In genomic region chr16:11329080-11329491, GRCh38 we compare ENCODE assay signal across 8 cellular contexts. TPM values are rescaled to one million over a fixed set of nuclear protein-coding genes. Genes with fewer than 3 reads are reported as not detected.
DNase-seq lines count a peak whose midpoint lies in the region; ATAC-seq, FAIRE-seq and TF ChIP-seq lines count a peak whose summit lies in the region.

No MANE protein-coding gene starts in this region.

- no peak overlapping the region for H3K27ac Mint-ChIP-seq in immature natural killer cell

- WGBS in small intestine, 3 donors: 23 to 43% (median 38%) methylated on average over 6 of the region's 6 CpGs

- H3K4me2 ChIP-seq in BLaER1: peak overlapping the region; percentile 84

- H3K9me3 Mint-ChIP-seq in immature natural killer cell: peaks cover 0 to 2% (median 0%) of the 10 kb centered on the region in 6 donors

- H3K4me1 Mint-ChIP-seq in immature natural killer cell: peaks cover 18 to 28% of the 10 kb centered on the region in 2 donors

- H3K27ac ChIP-seq in BLaER1: peak overlapping the region; percentile 85
- peak overlapping the region in 1 of 2 donors; percentile 78 for H3K27ac ChIP-seq in small intestine (ENCODE audit: low read depth in 1 of 2, low read length in 1 of 2)

- peak overlapping the region in 3 of 5 donors; percentile 16 to 54 (median 38) for H3K4me3 Mint-ChIP-seq in immature natural killer cell

- H3K27me3 ChIP-seq in BLaER1 (no peaks in the 10 kb centered on the region), small intestine (ENCODE audit: control insufficient read depth in 2 of 2, insufficient read depth in 2 of 2, low read length in 2 of 2) (no peaks in the 10 kb centered on the region)

- H3K27me3 Mint-ChIP-seq in immature natural killer cell (ENCODE audit: low read depth in 3 of 3): peaks cover 7 to 41% (median 26%) of the 10 kb centered on the region in 3 donors

- no peaks in the 10 kb centered on the region for H3K36me3 Mint-ChIP-seq in immature natural killer cell

- no peak for DNase-seq in immature natural killer cell
- no peak for DNase-seq in pons (ENCODE audit: low spot score)
- no peak for DNase-seq in anterior cingulate cortex (lab: John Stamatoyannopoulos, UW)
- DNase-seq in small intestine: no peak
- DNase-seq in activated CD8-positive, alpha-beta memory T cell treated with anti-CD3 and anti-CD28 coated beads for 24 hours: no peak

- H3K4me1 ChIP-seq in BLaER1: peaks cover 81% of the 10 kb centered on the region
- no peaks in the 10 kb centered on the region for H3K4me1 ChIP-seq in small intestine (ENCODE audit: control insufficient read depth in 2 of 2, insufficient read depth in 1 of 2, low read depth in 1 of 2, low read length in 1 of 2)

- no peaks in the 10 kb centered on the region for H3K36me3 ChIP-seq in BLaER1
- H3K36me3 ChIP-seq in small intestine (ENCODE audit: control insufficient read depth in 2 of 2, insufficient read depth in 2 of 2, low read length in 2 of 2): no peaks in the 10 kb centered on the region

- peak; percentile 30 for ATAC-seq in GM21515 (IDR thresholded peaks at IDR 0.05; ENCODE audit: unreplicated experiment)
- peak; percentile 49 for ATAC-seq in SK-N-SH treated with all-trans-retinoic acid at 6 μM for 48 hours

- peak overlapping the region; percentile 51 for H3K4me3 ChIP-seq in BLaER1
- no peak overlapping the region for H3K4me3 ChIP-seq in small intestine (ENCODE audit: low read depth in 1 of 2, low read length in 2 of 2)

- H4K20me1 ChIP-seq in BLaER1: no peaks in the 10 kb centered on the region

- H3K9me3 ChIP-seq in BLaER1 (no peaks in the 10 kb centered on the region), small intestine (ENCODE audit: control insufficient read depth, low read depth) (no peaks in the 10 kb centered on the region)

- no peak for FAIRE-seq in small intestine (lab: Jason Lieb, UNC)

- H3K9ac ChIP-seq in BLaER1: peak overlapping the region; percentile 74

TF ChIP-seq in SK-N-SH treated with all-trans-retinoic acid at 6 μM for 48 hours, 23 proteins besides CTCF, POLR2A, EP300 and RAD21:
- no peak for TF ChIP-seq PATZ1 (CRISPR knock-in tag; IDR thresholded peaks at IDR 0.05; ENCODE audit: borderline replicate concordance)
- TF ChIP-seq ISL1 (CRISPR knock-in tag; IDR thresholded peaks at IDR 0.05): 0 out of 2 replicates have a peak, but pooled peaks have one; percentile 8

RNA-seq across cellular contexts. Expression of gene RMI2, which starts 16.2 kb away (rescaled TPM):
- polyA plus RNA-seq in immature natural killer cell (1 to 10 TPM; 1.6 to 5.5 (median 5.2) TPM), small intestine (10 to 100 TPM in 1 of 3 donors, 1 to 10 TPM in 2; 1.4 to 14.3 (median 2.9) TPM)

RNA-seq across cellular contexts. Expression of gene PRM1, which starts 48.0 kb away (rescaled TPM):
- polyA plus RNA-seq in immature natural killer cell (not detected), small intestine (not detected)

RNA-seq across cellular contexts. Expression of gene PRM2, which starts 52.8 kb away (rescaled TPM):
- not detected for polyA plus RNA-seq in immature natural killer cell
- not detected for polyA plus RNA-seq in small intestine

RNA-seq across cellular contexts. Expression of gene PRM3, which starts 55.7 kb away (rescaled TPM):
- polyA plus RNA-seq in immature natural killer cell: not detected
- polyA plus RNA-seq in small intestine: not detected

RNA-seq across cellular contexts. Expression of gene TNP2, which starts 60.0 kb away (rescaled TPM):
- polyA plus RNA-seq in immature natural killer cell: not detected
- polyA plus RNA-seq in small intestine: not detected
